10 cellular contexts compared by ENCODE assay signal in genomic region chr9:133737774-133738038, GRCh38. TPM values are rescaled to one million over a fixed set of nuclear protein-coding genes. Genes with fewer than 3 reads are reported as not detected.
A peak's percentile ranks its signal among the peaks of the same experiment; 100 is the strongest.
DNase-seq lines count a peak whose midpoint lies in the region; ATAC-seq and TF ChIP-seq lines count a peak whose summit lies in the region.
"Had no signal": no experiment of that assay in that cellular context is flagged by ENCODE, and none has a peak within 500 bp of the region (broad histone marks: within the 10 kb centered on the region; RNA-seq: fewer than 3 reads in every experiment).

No MANE protein-coding gene starts in this region.

- intact Hi-C loops in activated CD8-positive, alpha-beta T cell treated with anti-CD3 and anti-CD28 coated beads for 36 hours (cut with micrococcal nuclease), result no loop called here

- 25% methylated on average over 5 of the region's 5 CpGs for WGBS in liver

- H3K9ac ChIP-seq in liver (ENCODE audit: low read depth in 1 of 2, low read length in 2 of 2), result peak overlapping the region; percentile 51 to 68

- no peaks in the 10 kb centered on the region for H3K27me3 Mint-ChIP-seq in activated CD8-positive, alpha-beta T cell treated with anti-CD3 and anti-CD28 coated beads for 36 hours
- H3K27me3 Mint-ChIP-seq in stimulated activated naive B cell treated with anti-CD40 and anti-IgM and Interleukin-4, amounts not matched to agents 10 μg/mL and 1 μg/mL and 100 μg/mL, for 72 hours, result peaks cover 17 to 43% of the 10 kb centered on the region in 2 donors

- H3K27ac Mint-ChIP-seq in activated CD8-positive, alpha-beta T cell treated with anti-CD3 and anti-CD28 coated beads for 36 hours, result no peak overlapping the region
- H3K27ac Mint-ChIP-seq in stimulated activated naive B cell treated with anti-CD40 and anti-IgM and Interleukin-4, amounts not matched to agents 10 μg/mL and 1 μg/mL and 100 μg/mL, for 72 hours, result no peak overlapping the region

- ATAC-seq in activated CD8-positive, alpha-beta T cell treated with anti-CD3 and anti-CD28 coated beads for 36 hours, result no peak
- ATAC-seq in stimulated activated naive B cell treated with anti-CD40 and anti-IgM and Interleukin-4, amounts not matched to agents 10 μg/mL and 1 μg/mL and 100 μg/mL, for 72 hours (replicated peaks), result no peak

- H3K9me3 Mint-ChIP-seq in activated CD8-positive, alpha-beta T cell treated with anti-CD3 and anti-CD28 coated beads for 36 hours, result no peaks in the 10 kb centered on the region
- no peaks in the 10 kb centered on the region for H3K9me3 Mint-ChIP-seq in stimulated activated naive B cell treated with anti-CD40 and anti-IgM and Interleukin-4, amounts not matched to agents 10 μg/mL and 1 μg/mL and 100 μg/mL, for 72 hours
- H3K9me3 Mint-ChIP-seq: IgD-negative memory B cell had no signal

- peak overlapping the region; percentile 51 to 81 (median 80) for H3K4me3 ChIP-seq in liver (ENCODE audit: low read depth in 1 of 3, low read length in 3 of 3)
- H3K4me3 ChIP-seq: GM12878 had no signal

- no peak for TF ChIP-seq CTCF in activated CD8-positive, alpha-beta T cell treated with anti-CD3 and anti-CD28 coated beads for 36 hours (IDR thresholded peaks at IDR 0.05)
- TF ChIP-seq CTCF in liver (IDR thresholded peaks at IDR 0.05; ENCODE audit: low read depth, low read length, missing input control), result no peak

- H3K4me1 ChIP-seq in liver (ENCODE audit: control insufficient read depth in 4 of 4, insufficient read depth in 4 of 4, low read length in 3 of 4), result peaks cover 21 to 90% (median 62%) of the 10 kb centered on the region in 4 donors

- H3K36me3 Mint-ChIP-seq in activated CD8-positive, alpha-beta T cell treated with anti-CD3 and anti-CD28 coated beads for 36 hours (ENCODE audit: low read depth), result no peaks in the 10 kb centered on the region
- H3K36me3 Mint-ChIP-seq in stimulated activated naive B cell treated with anti-CD40 and anti-IgM and Interleukin-4, amounts not matched to agents 10 μg/mL and 1 μg/mL and 100 μg/mL, for 72 hours, result no peaks in the 10 kb centered on the region
- H3K36me3 Mint-ChIP-seq: IgD-negative memory B cell had no signal

- H3K4me1 Mint-ChIP-seq in activated CD8-positive, alpha-beta T cell treated with anti-CD3 and anti-CD28 coated beads for 36 hours (ENCODE audit: low read depth), result peaks cover 11% of the 10 kb centered on the region
- H3K4me1 Mint-ChIP-seq in stimulated activated naive B cell treated with anti-CD40 and anti-IgM and Interleukin-4, amounts not matched to agents 10 μg/mL and 1 μg/mL and 100 μg/mL, for 72 hours, result peaks cover 23 to 47% of the 10 kb centered on the region in 2 donors

- no peaks in the 10 kb centered on the region for H3K9me3 ChIP-seq in liver (ENCODE audit: control insufficient read depth in 4 of 4, low read length in 3 of 4)

- no peak for TF ChIP-seq RAD21 in liver (IDR thresholded peaks at IDR 0.05)

- CTCF ChIA-PET in activated CD8-positive, alpha-beta T cell treated with anti-CD3 and anti-CD28 coated beads for 36 hours (lab: Charles Lee), result interaction anchor here (0.8 to 1.8 kb wide), 5 partner anchors 11 to 257 kb away, joined by 3 to 8 read pairs (median 5); no protein-coding TSS in a partner anchor

- H3K27me3 ChIP-seq in liver (ENCODE audit: control insufficient read depth in 4 of 4, insufficient read depth in 4 of 4, low read length in 3 of 4), result no peaks in the 10 kb centered on the region

- peak overlapping the region; percentile 83 to 96 for H3K27ac ChIP-seq in liver (ENCODE audit: low read depth in 1 of 2, low read length in 2 of 2)

- peaks cover 0 to 6% (median 2%) of the 10 kb centered on the region in 4 donors for H3K36me3 ChIP-seq in liver (ENCODE audit: control insufficient read depth in 4 of 4, insufficient read depth in 3 of 4, low read depth in 1 of 4, low read length in 3 of 4)

- peak overlapping the region; percentile 36 for H3K4me3 Mint-ChIP-seq in activated CD8-positive, alpha-beta T cell treated with anti-CD3 and anti-CD28 coated beads for 36 hours
- H3K4me3 Mint-ChIP-seq in stimulated activated naive B cell treated with anti-CD40 and anti-IgM and Interleukin-4, amounts not matched to agents 10 μg/mL and 1 μg/mL and 100 μg/mL, for 72 hours, result peak overlapping the region; percentile 53 to 78

- DNase-seq in NCI-H345 treated with DMSO at 0.1 percent for 48 hours (lab: John Stamatoyannopoulos, UW; ENCODE audit: unreplicated experiment), result peak; percentile 24
- DNase-seq in NCI-H345 (lab: John Stamatoyannopoulos, UW), result no peak
- DNase-seq in activated CD8-positive, alpha-beta T cell treated with anti-CD3 and anti-CD28 coated beads for 36 hours, result no peak
- DNase-seq in stimulated activated naive B cell treated with anti-CD40 and anti-IgM and Interleukin-4, amounts not matched to agents 10 μg/mL and 1 μg/mL and 100 μg/mL, for 72 hours, result no peak
- no peak for DNase-seq in NCI-H748 (lab: John Stamatoyannopoulos, UW; ENCODE audit: unreplicated experiment)
- no peak for DNase-seq in amniotic stem cell (lab: John Stamatoyannopoulos, UW)
- no peak for DNase-seq in activated CD8-positive, alpha-beta memory T cell treated with anti-CD3 and anti-CD28 coated beads, Interleukin-2, amount 50 U/mL, for 4 hours

- POLR2A ChIA-PET in activated CD8-positive, alpha-beta T cell treated with anti-CD3 and anti-CD28 coated beads for 36 hours (lab: Charles Lee), result no interaction called here

TF ChIP-seq in liver, 16 proteins besides CTCF, POLR2A, EP300 and RAD21:
- TF ChIP-seq HNF4A (conservative IDR thresholded peaks at IDR 0.05) (no peak), EGR1 (IDR thresholded peaks at IDR 0.05; ENCODE audit: low read depth in 2 of 2) (no peak), FOXA2 (IDR thresholded peaks at IDR 0.05) (no peak), TAF1 (conservative IDR thresholded peaks at IDR 0.05) (no peak), JUND (IDR thresholded peaks at IDR 0.05) (no peak), ZBTB33 (IDR thresholded peaks at IDR 0.05) (no peak), MAX (IDR thresholded peaks at IDR 0.05) (no peak), SP1 (IDR thresholded peaks at IDR 0.05) (no peak), RXRA (IDR thresholded peaks at IDR 0.05) (no peak), HNF4G (IDR thresholded peaks at IDR 0.05) (no peak), FOXA1 (IDR thresholded peaks at IDR 0.05) (no peak), YY1 (IDR thresholded peaks at IDR 0.05) (no peak), GABPA (IDR thresholded peaks at IDR 0.05 in 1 of 2, conservative IDR thresholded peaks at IDR 0.05 in 1 of 2) (no peak), NR2F2 (IDR thresholded peaks at IDR 0.05) (no peak)
- TF ChIP-seq, protein P1, sequence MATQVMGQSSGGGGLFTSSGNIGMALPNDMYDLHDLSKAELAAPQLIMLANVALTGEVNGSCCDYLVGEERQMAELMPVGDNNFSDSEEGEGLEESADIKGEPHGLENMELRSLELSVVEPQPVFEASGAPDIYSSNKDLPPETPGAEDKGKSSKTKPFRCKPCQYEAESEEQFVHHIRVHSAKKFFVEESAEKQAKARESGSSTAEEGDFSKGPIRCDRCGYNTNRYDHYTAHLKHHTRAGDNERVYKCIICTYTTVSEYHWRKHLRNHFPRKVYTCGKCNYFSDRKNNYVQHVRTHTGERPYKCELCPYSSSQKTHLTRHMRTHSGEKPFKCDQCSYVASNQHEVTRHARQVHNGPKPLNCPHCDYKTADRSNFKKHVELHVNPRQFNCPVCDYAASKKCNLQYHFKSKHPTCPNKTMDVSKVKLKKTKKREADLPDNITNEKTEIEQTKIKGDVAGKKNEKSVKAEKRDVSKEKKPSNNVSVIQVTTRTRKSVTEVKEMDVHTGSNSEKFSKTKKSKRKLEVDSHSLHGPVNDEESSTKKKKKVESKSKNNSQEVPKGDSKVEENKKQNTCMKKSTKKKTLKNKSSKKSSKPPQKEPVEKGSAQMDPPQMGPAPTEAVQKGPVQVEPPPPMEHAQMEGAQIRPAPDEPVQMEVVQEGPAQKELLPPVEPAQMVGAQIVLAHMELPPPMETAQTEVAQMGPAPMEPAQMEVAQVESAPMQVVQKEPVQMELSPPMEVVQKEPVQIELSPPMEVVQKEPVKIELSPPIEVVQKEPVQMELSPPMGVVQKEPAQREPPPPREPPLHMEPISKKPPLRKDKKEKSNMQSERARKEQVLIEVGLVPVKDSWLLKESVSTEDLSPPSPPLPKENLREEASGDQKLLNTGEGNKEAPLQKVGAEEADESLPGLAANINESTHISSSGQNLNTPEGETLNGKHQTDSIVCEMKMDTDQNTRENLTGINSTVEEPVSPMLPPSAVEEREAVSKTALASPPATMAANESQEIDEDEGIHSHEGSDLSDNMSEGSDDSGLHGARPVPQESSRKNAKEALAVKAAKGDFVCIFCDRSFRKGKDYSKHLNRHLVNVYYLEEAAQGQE (IDR thresholded peaks at IDR 0.05), result no peak
- TF ChIP-seq, protein P2, sequence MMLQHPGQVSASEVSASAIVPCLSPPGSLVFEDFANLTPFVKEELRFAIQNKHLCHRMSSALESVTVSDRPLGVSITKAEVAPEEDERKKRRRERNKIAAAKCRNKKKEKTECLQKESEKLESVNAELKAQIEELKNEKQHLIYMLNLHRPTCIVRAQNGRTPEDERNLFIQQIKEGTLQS (IDR thresholded peaks at IDR 0.05), result no peak

RNA-seq across cellular contexts. Expression of gene SARDH, which starts 0.4 kb away (rescaled TPM):
- total RNA-seq in activated CD8-positive, alpha-beta T cell treated with anti-CD3 and anti-CD28 coated beads for 36 hours, result 1 to 10 TPM; 5.5 to 5.6 TPM
- total RNA-seq in liver, result 100 to 1,000 TPM in 1 of 2 donors, 10 to 100 TPM in 1; 53.7 to 291 TPM
- 10 to 100 TPM; 57.1 to 69.7 TPM for polyA plus RNA-seq in liver

Comparison
In these comparisons a context has a peak if more than half of its experiments do, and no peak if none do; other contexts are left out.
1. RNA of gene SARDH, which starts 0.4 kb away (total RNA-seq): 53.7 to 291 TPM in liver; 5.5 to 5.6 TPM in activated CD8-positive, alpha-beta T cell treated with anti-CD3 and anti-CD28 coated beads for 36 hours; every median in the first group is over 4 times any median in the second.